Comparison of ENCODE assay signal across 21 cellular contexts in the genomic region with DNA sequence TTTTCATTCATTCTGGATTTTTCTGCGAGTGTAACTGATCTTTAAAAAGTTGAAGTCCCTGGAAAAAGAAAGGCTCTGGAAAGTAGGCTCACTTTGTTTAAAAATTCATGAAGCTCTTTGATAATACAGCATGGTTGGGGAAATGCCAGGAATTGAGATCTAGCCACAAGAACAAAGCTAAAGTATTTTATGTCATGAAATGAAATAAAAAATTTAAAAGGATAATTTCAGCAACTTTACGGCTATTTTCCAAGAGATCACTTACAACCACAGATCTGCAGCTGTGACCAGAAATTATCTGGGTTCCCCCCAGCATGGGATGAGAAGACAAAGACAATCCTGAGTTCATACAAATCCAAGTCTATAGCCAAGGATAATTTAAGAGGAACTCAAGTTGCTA. TPM values are rescaled to one million over a fixed set of nuclear protein-coding genes. Genes with fewer than 3 reads are reported as not detected.
DNase-seq lines count a peak whose midpoint lies in the region; ATAC-seq and TF ChIP-seq lines count a peak whose summit lies in the region.
"Had no signal": no experiment of that assay in that cellular context is flagged by ENCODE, and none has a peak within 500 bp of the region (broad histone marks: within the 10 kb centered on the region; RNA-seq: fewer than 3 reads in every experiment).

No MANE protein-coding gene starts in this region.

- H3K9me3 ChIP-seq in SJCRH30 (replicated peaks) (no peaks in the 10 kb centered on the region), fibroblast of lung (ENCODE audit: control insufficient read depth, insufficient read depth, low read depth, low read length) (no peaks in the 10 kb centered on the region)
- H3K9me3 ChIP-seq: tibial artery had no signal

- H3K27me3 ChIP-seq in SJCRH30 (no peaks in the 10 kb centered on the region), fibroblast of lung (ENCODE audit: control insufficient read depth, insufficient read depth, low read length) (no peaks in the 10 kb centered on the region)
- H3K27me3 ChIP-seq: brain microvascular endothelial cell, tibial artery had no signal

- H3K4me3 Mint-ChIP-seq in neural crest cell = no peak overlapping the region
- H3K4me3 Mint-ChIP-seq: activated naive CD4-positive, alpha-beta T cell treated with anti-CD3 and anti-CD28 coated beads, Interleukin-2, amount 10 ng/mL, durations not matched to agents 7 days and 5 days; nephron progenitor cell had no signal

- no peak overlapping the region for H3K9ac ChIP-seq in fibroblast of lung (ENCODE audit: insufficient read depth, low read length)

- no peak overlapping the region for H2AFZ ChIP-seq in fibroblast of lung (ENCODE audit: low read length)

- TF ChIP-seq CTCF in fibroblast of lung (conservative IDR thresholded peaks at IDR 0.05 in 1 of 2, IDR thresholded peaks at IDR 0.05 in 1 of 2; ENCODE audit: low read depth in 1 of 2, low read length in 2 of 2) (no peak), neural crest cell (conservative IDR thresholded peaks at IDR 0.05) (no peak)

- no peak for ATAC-seq in activated naive CD4-positive, alpha-beta T cell treated with anti-CD3 and anti-CD28 coated beads, Interleukin-2, amount 50 U/mL, for 72 hours

- no peaks in the 10 kb centered on the region for H3K36me3 Mint-ChIP-seq in neural crest cell (ENCODE audit: low read depth)
- H3K36me3 Mint-ChIP-seq in activated naive CD4-positive, alpha-beta T cell treated with anti-CD3 and anti-CD28 coated beads, Interleukin-2, amount 50 U/mL, for 72 hours = no peaks in the 10 kb centered on the region
- H3K36me3 Mint-ChIP-seq: activated naive CD4-positive, alpha-beta T cell treated with anti-CD3 and anti-CD28 coated beads, Interleukin-2, amount 10 ng/mL, durations not matched to agents 7 days and 5 days; CD4-positive, alpha-beta memory T cell had no signal

- H3K27ac Mint-ChIP-seq in neural crest cell (ENCODE audit: unreplicated experiment) = peak overlapping the region; percentile 43
- H3K27ac Mint-ChIP-seq in activated naive CD4-positive, alpha-beta T cell treated with anti-CD3 and anti-CD28 coated beads, Interleukin-2, amount 50 U/mL, for 72 hours = no peak overlapping the region
- H3K27ac Mint-ChIP-seq: activated naive CD4-positive, alpha-beta T cell treated with anti-CD3 and anti-CD28 coated beads, Interleukin-2, amount 10 ng/mL, durations not matched to agents 7 days and 5 days; nephron progenitor cell had no signal

- H3K36me3 ChIP-seq in SJCRH30 (no peaks in the 10 kb centered on the region), fibroblast of lung (ENCODE audit: control insufficient read depth, insufficient read depth, low read length) (no peaks in the 10 kb centered on the region)
- H3K36me3 ChIP-seq: brain microvascular endothelial cell, tibial artery had no signal

- H3K79me2 ChIP-seq in fibroblast of lung (ENCODE audit: control insufficient read depth, insufficient read depth, low read length) = no peaks in the 10 kb centered on the region

- no peaks in the 10 kb centered on the region for H4K20me1 ChIP-seq in fibroblast of lung (ENCODE audit: control insufficient read depth, extremely low read depth, insufficient read depth, low read length)

- H3K4me1 Mint-ChIP-seq in neural crest cell = peaks cover 6% of the 10 kb centered on the region
- H3K4me1 Mint-ChIP-seq: nephron progenitor cell had no signal

- H3K27ac ChIP-seq in SJCRH30 (peak overlapping the region; percentile 98), fibroblast of lung (ENCODE audit: insufficient read depth, low read length) (no peak overlapping the region)
- H3K27ac ChIP-seq: brain microvascular endothelial cell, tibial artery had no signal

- no peak overlapping the region for H3K4me3 ChIP-seq in SJCRH30
- no peak overlapping the region for H3K4me3 ChIP-seq in fibroblast of lung (replicated peaks in 1 of 4; ENCODE audit: control extremely low read depth in 1 of 4, insufficient read depth in 1 of 4, low read depth in 3 of 4, low read length in 4 of 4)
- H3K4me3 ChIP-seq: skin epidermis, tibial artery had no signal

- H3K4me2 ChIP-seq in fibroblast of lung (ENCODE audit: extremely low read depth, insufficient read depth, low read length) = no peak overlapping the region

- DNase-seq in EH (ENCODE audit: low read depth) (peak; percentile 47), SJCRH30 (peak; percentile 74 to 94), fibroblast of lung (ENCODE audit: low read depth in 2 of 2) (peak; percentile 66 to 80), neural crest cell (ENCODE audit: low read depth, low spot score) (no peak), HuH-7.5 (ENCODE audit: low spot score) (no peak), HT-29 (ENCODE audit: low spot score) (no peak), NCI-H446 (lab: John Stamatoyannopoulos, UW) (no peak)
- DNase-seq in activated naive CD4-positive, alpha-beta T cell treated with anti-CD3 and anti-CD28 coated beads, Interleukin-2, amount 50 U/mL, for 72 hours (ENCODE audit: low spot score in 2 of 2) = no peak
- DNase-seq: activated naive CD4-positive, alpha-beta T cell treated with anti-CD3 and anti-CD28 coated beads, Interleukin-2, amount 10 ng/mL, durations not matched to agents 7 days and 5 days; activated T-cell treated with anti-CD3 and anti-CD28 coated beads, Interleukin-2, amount 50 U/mL, for 48 hours; brain microvascular endothelial cell; CD4-positive, alpha-beta memory T cell; foreskin melanocyte; kidney; mesendoderm; NCI-H1694 treated with DMSO at 0.1 percent for 48 hours; nephron progenitor cell; posterior cingulate gyrus; stimulated activated naive CD4-positive, alpha-beta T cell; tibial artery had no signal

- H3K4me1 ChIP-seq in SJCRH30 (peaks cover 32% of the 10 kb centered on the region), fibroblast of lung (ENCODE audit: control insufficient read depth, extremely low read depth, insufficient read depth, low read length) (peaks cover 9% of the 10 kb centered on the region)

- H3K9me3 Mint-ChIP-seq in neural crest cell = no peaks in the 10 kb centered on the region
- H3K9me3 Mint-ChIP-seq in activated naive CD4-positive, alpha-beta T cell treated with anti-CD3 and anti-CD28 coated beads, Interleukin-2, amount 50 U/mL, for 72 hours = no peaks in the 10 kb centered on the region
- H3K9me3 Mint-ChIP-seq: activated naive CD4-positive, alpha-beta T cell treated with anti-CD3 and anti-CD28 coated beads, Interleukin-2, amount 10 ng/mL, durations not matched to agents 7 days and 5 days; CD4-positive, alpha-beta memory T cell; nephron progenitor cell had no signal

- H3K27me3 Mint-ChIP-seq in neural crest cell (ENCODE audit: low read depth) = no peaks in the 10 kb centered on the region
- H3K27me3 Mint-ChIP-seq: activated naive CD4-positive, alpha-beta T cell treated with anti-CD3 and anti-CD28 coated beads, Interleukin-2, amount 10 ng/mL, durations not matched to agents 7 days and 5 days; CD4-positive, alpha-beta memory T cell had no signal

RNA-seq across cellular contexts. Expression of gene RFX8, which starts 25.3 kb away (rescaled TPM):
- total RNA-seq in SJCRH30 (2014; rRNA removed; shearing (Covaris generic)) = 0.06 and 0.43 TPM in 2 replicates
- total RNA-seq in fibroblast of lung = 2.6 and 12.4 TPM in 2 replicates
- polyA plus RNA-seq in fibroblast of lung = 4.3 and 10.4 TPM in 2 replicates
- 2.1 and 6.5 TPM in 2 replicates for polyA plus RNA-seq in fibroblast of lung (2012)
- polyA minus RNA-seq in fibroblast of lung (ENCODE audit: low replicate concordance) = 1.1 and 2.4 TPM in 2 replicates
- total RNA-seq in neural crest cell = 0.44 and 0.48 TPM in 2 replicates
- 1 to 10 TPM in 1 of 2 donors, under 1 TPM in 1; 0.76 to 1.9 TPM for total RNA-seq in activated naive CD4-positive, alpha-beta T cell treated with anti-CD3 and anti-CD28 coated beads, Interleukin-2, amount 50 U/mL, for 72 hours
- total RNA-seq in HT-29 (2014; rRNA removed; shearing (Covaris generic)) = not detected in 2 replicates
- polyA plus RNA-seq: CD4-positive, alpha-beta memory T cell had no signal

Comparison
In these comparisons a context has a peak if more than half of its experiments do, and no peak if none do; other contexts are left out.
1. DNase-seq: peak in EH (single experiment), SJCRH30 (2 of 2) and fibroblast of lung (2 of 2); none in neural crest cell (single experiment), HuH-7.5 (single experiment), activated naive CD4-positive, alpha-beta T cell treated with anti-CD3 and anti-CD28 coated beads, Interleukin-2, amount 50 U/mL, for 72 hours (0 of 2), HT-29 (single experiment) and NCI-H446 (0 of 2).